In genomic region chr4:56958111-56958517, GRCh38 we compare ENCODE assay signal across 8 cellular contexts. TPM values are rescaled to one million over a fixed set of nuclear protein-coding genes. Genes with fewer than 3 reads are reported as not detected.
DNase-seq lines count a peak whose midpoint lies in the region; ATAC-seq, FAIRE-seq and TF ChIP-seq lines count a peak whose summit lies in the region.

No MANE protein-coding gene starts in this region.

- no peak for TF ChIP-seq POLR2A in HepG2 (IDR thresholded peaks at IDR 0.05; ENCODE audit: insufficient read depth in 1 of 2, low read depth in 2 of 2, low read length in 2 of 2)
- no peak for TF ChIP-seq POLR2A in transverse colon (IDR thresholded peaks at IDR 0.05)

- H2AFZ ChIP-seq in HepG2 (ENCODE audit: low read length) = no peak overlapping the region

- POLR2A ChIA-PET in MCF 10A (lab: Yijun Ruan, JAX) = interaction anchor here (0.6 to 3.3 kb wide), 7 partner anchors 16 to 200 kb away, joined by 3 to 26 read pairs (median 3); partner anchors contain the start of genes NOA1, POLR2B and REST
- POLR2A ChIA-PET in HepG2 (lab: Yijun Ruan, JAX) = interaction anchor here (0.6 to 0.8 kb wide), 2 partner anchors 12 to 20 kb away, joined by 3 to 4 read pairs; partner anchors contain the start of gene POLR2B
- POLR2A ChIA-PET in activated CD4-positive, alpha-beta T cell treated with anti-CD3 and anti-CD28 coated beads, Interleukin-2, amount 10 ng/mL, durations not matched to agents 7 days and 5 days (lab: Charles Lee) = no interaction called here

- peaks cover 9% of the 10 kb centered on the region for H3K4me1 Mint-ChIP-seq in MCF 10A (ENCODE audit: insufficient read depth, unreplicated experiment)
- H3K4me1 Mint-ChIP-seq in activated CD4-positive, alpha-beta T cell treated with anti-CD3 and anti-CD28 coated beads, Interleukin-2, amount 10 ng/mL, durations not matched to agents 7 days and 5 days = no peaks in the 10 kb centered on the region
- H3K4me1 Mint-ChIP-seq in stimulated activated naive CD8-positive, alpha-beta T cell treated with anti-CD3 and anti-CD28 coated beads, Interleukin-15, amount 100 ng/mL, for 72 hours = no peaks in the 10 kb centered on the region

- in situ Hi-C loops in HepG2 (cut with HindIII; ENCODE audit: extremely low pct_ligation_motif_present, low pct_unique_long_range_greater_than_20kb) = no loop called here
- in situ Hi-C loops in transverse colon (cut with MboI; ENCODE audit: low pct_ligation_motif_present in 1 of 4, low pct_unique_long_range_greater_than_20kb in 1 of 4, low sequenced_read_pairs in 3 of 4) = no loop called here

- no peak for FAIRE-seq in HepG2 (lab: Jason Lieb, UNC)

- BruUV-seq in MCF 10A (replicated peaks; lab: Mats Ljungman, UMichigan) (no TSS peak), HepG2 (replicated peaks; lab: Mats Ljungman, UMichigan) (no TSS peak)

- no peaks in the 10 kb centered on the region for H4K20me1 ChIP-seq in HepG2 (ENCODE audit: insufficient read depth, low read length)

- H3K79me2 ChIP-seq in HepG2 (ENCODE audit: insufficient read depth, low read length) = no peaks in the 10 kb centered on the region

- peak overlapping the region; percentile 50 for H3K27ac Mint-ChIP-seq in MCF 10A (ENCODE audit: low read depth, unreplicated experiment)
- no peak overlapping the region for H3K27ac Mint-ChIP-seq in activated CD4-positive, alpha-beta T cell treated with anti-CD3 and anti-CD28 coated beads, Interleukin-2, amount 10 ng/mL, durations not matched to agents 7 days and 5 days
- no peak overlapping the region for H3K27ac Mint-ChIP-seq in stimulated activated naive CD8-positive, alpha-beta T cell treated with anti-CD3 and anti-CD28 coated beads, Interleukin-15, amount 100 ng/mL, for 72 hours

- TF ChIP-seq EP300 in HepG2 (IDR thresholded peaks at IDR 0.05; ENCODE audit: low read depth in 2 of 2, low read length in 2 of 2) = no peak
- no peak for TF ChIP-seq EP300 in HepG2 (CRISPR knock-in tag; IDR thresholded peaks at IDR 0.05; ENCODE audit: borderline replicate concordance)
- no peak for TF ChIP-seq EP300 in transverse colon (IDR thresholded peaks at IDR 0.05; ENCODE audit: low read depth)

- intact Hi-C loops in MCF 10A (cut with micrococcal nuclease) = no loop called here
- intact Hi-C loops in HepG2 (cut with micrococcal nuclease; ENCODE audit: unreplicated experiment) = no loop called here
- intact Hi-C loops in transverse colon (cut with DNase I; ENCODE audit: low total_unique reads) = no loop called here

- H3K9me3 ChIP-seq in HepG2 (ENCODE audit: low read length) = no peaks in the 10 kb centered on the region
- H3K9me3 ChIP-seq in transverse colon = no peaks in the 10 kb centered on the region

- WGBS in HepG2 (ENCODE audit: low lambda C conversion rate) = 56% methylated on average over 7 of the region's 7 CpGs
- WGBS in transverse colon (ENCODE audit: low coverage in 1 of 2), 2 donors = 15 to 28% methylated on average over 7 of the region's 7 CpGs

- H3K27me3 Mint-ChIP-seq in MCF 10A (ENCODE audit: insufficient read depth, unreplicated experiment) = no peaks in the 10 kb centered on the region
- no peaks in the 10 kb centered on the region for H3K27me3 Mint-ChIP-seq in activated CD4-positive, alpha-beta T cell treated with anti-CD3 and anti-CD28 coated beads, Interleukin-2, amount 10 ng/mL, durations not matched to agents 7 days and 5 days
- H3K27me3 Mint-ChIP-seq in stimulated activated naive CD8-positive, alpha-beta T cell treated with anti-CD3 and anti-CD28 coated beads, Interleukin-15, amount 100 ng/mL, for 72 hours = no peaks in the 10 kb centered on the region

- peaks cover 18% of the 10 kb centered on the region for H3K36me3 Mint-ChIP-seq in MCF 10A (ENCODE audit: insufficient read depth, unreplicated experiment)
- H3K36me3 Mint-ChIP-seq in activated CD4-positive, alpha-beta T cell treated with anti-CD3 and anti-CD28 coated beads, Interleukin-2, amount 10 ng/mL, durations not matched to agents 7 days and 5 days (ENCODE audit: low read depth) = peaks cover 11% of the 10 kb centered on the region

- peak; percentile 45 for ATAC-seq in HepG2
- ATAC-seq in activated CD4-positive, CD25-positive, alpha-beta regulatory T cell treated with anti-CD3 and anti-CD28 coated beads, Interleukin-2, amount 50 U/mL, for 24 hours = no peak
- ATAC-seq in stimulated activated naive CD8-positive, alpha-beta T cell treated with anti-CD3 and anti-CD28 coated beads, Interleukin-15, amount 100 ng/mL, for 72 hours = no peak

- DNase-seq in AG10803 (ENCODE audit: low read depth) (peak; percentile 97), NCI-H1694 treated with DMSO at 0.1 percent for 48 hours (lab: John Stamatoyannopoulos, UW) (peak; percentile 27), MCF 10A (ENCODE audit: unreplicated experiment) (peak; percentile 93), HepG2 (ENCODE audit: low spot score) (no peak), transverse colon (peak; percentile 68)
- no peak for DNase-seq in activated CD4-positive, alpha-beta T cell treated with anti-CD3 and anti-CD28 coated beads, Interleukin-2, amount 10 ng/mL, durations not matched to agents 7 days and 5 days
- no peak for DNase-seq in stimulated activated naive CD8-positive, alpha-beta T cell treated with anti-CD3 and anti-CD28 coated beads, Interleukin-15, amount 100 ng/mL, for 72 hours

- H3K9ac ChIP-seq in HepG2 (ENCODE audit: insufficient read depth, low read depth, low read length) = no peak overlapping the region

- TF ChIP-seq RAD21 in HepG2 (CRISPR knock-in tag; IDR thresholded peaks at IDR 0.05) = no peak

- H3K27me3 ChIP-seq in HepG2 (ENCODE audit: control insufficient read depth in 1 of 2, insufficient read depth in 2 of 2, low read length in 2 of 2) (no peaks in the 10 kb centered on the region), transverse colon (no peaks in the 10 kb centered on the region)

- H3K9me3 Mint-ChIP-seq in MCF 10A (ENCODE audit: unreplicated experiment) = no peaks in the 10 kb centered on the region
- H3K9me3 Mint-ChIP-seq in activated CD4-positive, alpha-beta T cell treated with anti-CD3 and anti-CD28 coated beads, Interleukin-2, amount 10 ng/mL, durations not matched to agents 7 days and 5 days = no peaks in the 10 kb centered on the region
- H3K9me3 Mint-ChIP-seq in stimulated activated naive CD8-positive, alpha-beta T cell treated with anti-CD3 and anti-CD28 coated beads, Interleukin-15, amount 100 ng/mL, for 72 hours = no peaks in the 10 kb centered on the region

- peak overlapping the region; percentile 25 for H3K4me3 ChIP-seq in AG10803 (ENCODE audit: low read length)
- H3K4me3 ChIP-seq in HepG2 (replicated peaks in 1 of 3; ENCODE audit: insufficient read depth in 1 of 3, low read depth in 2 of 3, low read length in 3 of 3) = no peak overlapping the region
- H3K4me3 ChIP-seq in transverse colon = no peak overlapping the region

- peak overlapping the region; percentile 36 for H3K4me3 Mint-ChIP-seq in MCF 10A (ENCODE audit: unreplicated experiment)
- no peak overlapping the region for H3K4me3 Mint-ChIP-seq in activated CD4-positive, alpha-beta T cell treated with anti-CD3 and anti-CD28 coated beads, Interleukin-2, amount 10 ng/mL, durations not matched to agents 7 days and 5 days
- H3K4me3 Mint-ChIP-seq in stimulated activated naive CD8-positive, alpha-beta T cell treated with anti-CD3 and anti-CD28 coated beads, Interleukin-15, amount 100 ng/mL, for 72 hours = no peak overlapping the region

- H3K27ac ChIP-seq in HepG2 (ENCODE audit: extremely low read length, insufficient read depth, low read length) (no peak overlapping the region), transverse colon (peak overlapping the region; percentile 24 to 67 (median 34))

- TF ChIP-seq CTCF in AG10803 (conservative IDR thresholded peaks at IDR 0.05; ENCODE audit: low read length) = no peak
- TF ChIP-seq CTCF in MCF 10A (IDR thresholded peaks at IDR 0.05; ENCODE audit: unreplicated experiment) = no peak
- TF ChIP-seq CTCF in HepG2 (CRISPR knock-in tag; IDR thresholded peaks at IDR 0.05) = no peak
- TF ChIP-seq CTCF in transverse colon (IDR thresholded peaks at IDR 0.05) = no peak

- CTCF ChIA-PET in MCF 10A (lab: Yijun Ruan, JAX) = interaction anchor here (1.3 kb wide), 1 partner anchor 19 kb away, joined by 4 read pairs; the partner anchor contains the start of gene NOA1
- CTCF ChIA-PET in HepG2 (lab: Yijun Ruan, JAX; ENCODE audit: low intra/inter-chr PET ratio, low total read pairs) = no interaction called here
- CTCF ChIA-PET in activated CD4-positive, alpha-beta T cell treated with anti-CD3 and anti-CD28 coated beads, Interleukin-2, amount 10 ng/mL, durations not matched to agents 7 days and 5 days (lab: Charles Lee) = no interaction called here

- H3K4me2 ChIP-seq in HepG2 (ENCODE audit: low read depth, low read length) = peak overlapping the region; percentile 26; the same call in 1 of the 2 replicates

- H3K4me1 ChIP-seq in HepG2 (ENCODE audit: insufficient read depth, low read length) (peaks cover 22% of the 10 kb centered on the region), transverse colon (peaks cover 7 to 18% (median 10%) of the 10 kb centered on the region in 4 donors)

- H3K36me3 ChIP-seq in HepG2 (replicated peaks in 1 of 2; ENCODE audit: control insufficient read depth in 1 of 2, insufficient read depth in 2 of 2, low read length in 2 of 2) (no peaks in the 10 kb centered on the region; a peak in 1 of 5 replicates), transverse colon (peaks cover 0 to 2% (median 0%) of the 10 kb centered on the region in 4 donors)

RNA-seq across cellular contexts. Expression of gene NOA1, which starts 19.3 kb away (rescaled TPM):
- total RNA-seq in MCF 10A (2022) (17.1 and 23.2 TPM in 2 replicates), HepG2 (2016; rRNA removed; fragmentation: Illumina TruSeq; extraction: Trizol) (17.3 and 17.9 TPM in 2 replicates), transverse colon (10 to 100 TPM; 32.5 to 75.4 (median 39.6) TPM)
- total RNA-seq in HepG2 (2016; cell fraction: cytosol; rRNA removed; fragmentation: Illumina TruSeq; extraction: Trizol; ENCODE audit: low read depth) = 6.2 and 6.5 TPM in 2 replicates
- 16.6 and 19.0 TPM in 2 replicates for total RNA-seq in HepG2 (2016; cell fraction: insoluble cytoplasmic fraction; rRNA removed; fragmentation: Illumina TruSeq; extraction: Trizol)
- 15.0 and 16.7 TPM in 2 replicates for total RNA-seq in HepG2 (2016; cell fraction: membrane; rRNA removed; fragmentation: Illumina TruSeq; extraction: Trizol)
- 10.8 and 13.0 TPM in 2 replicates for total RNA-seq in HepG2 (2016; cell fraction: nucleus; rRNA removed; fragmentation: Illumina TruSeq; extraction: Trizol)
- polyA plus RNA-seq in HepG2 (2011; rRNA removed) = 16.8 and 19.0 TPM in 2 replicates
- polyA plus RNA-seq in HepG2 (2011; cell fraction: cytosol; rRNA removed) = 15.0 and 18.8 TPM in 2 replicates
- 10.9 and 13.5 TPM in 2 replicates for polyA plus RNA-seq in HepG2 (2011; cell fraction: nucleus; rRNA removed)
- 17.0 and 17.3 TPM in 2 replicates for polyA plus RNA-seq in HepG2 (2012)
- polyA plus RNA-seq in HepG2 (2016; cell fraction: cytosol; fragmentation: Illumina TruSeq; extraction: Trizol; ENCODE audit: low read depth) = 5.1 and 5.7 TPM in 2 replicates
- polyA plus RNA-seq in HepG2 (2016; cell fraction: insoluble cytoplasmic fraction; fragmentation: Illumina TruSeq; extraction: Trizol; ENCODE audit: low read depth) = 16.4 and 16.8 TPM in 2 replicates
- polyA plus RNA-seq in HepG2 (2016; cell fraction: membrane; fragmentation: Illumina TruSeq; extraction: Trizol; ENCODE audit: low read depth) = 10.3 and 12.9 TPM in 2 replicates
- 12.3 and 12.6 TPM in 2 replicates for polyA plus RNA-seq in HepG2 (2016; cell fraction: nucleus; fragmentation: Illumina TruSeq; extraction: Trizol; ENCODE audit: insufficient read depth, low read depth)
- 10.2 and 23.1 TPM in 2 replicates for polyA minus RNA-seq in HepG2 (2011; rRNA and poly(A)+ RNA removed; ENCODE audit: low replicate concordance)
- polyA minus RNA-seq in HepG2 (2011; cell fraction: cytosol; rRNA and poly(A)+ RNA removed) = 13.4 and 16.5 TPM in 2 replicates
- polyA minus RNA-seq in HepG2 (2011; cell fraction: nucleus; rRNA and poly(A)+ RNA removed) = 8.9 and 10.9 TPM in 2 replicates
- 10 to 100 TPM; 21.7 to 24.7 TPM for total RNA-seq in activated CD4-positive, alpha-beta T cell treated with anti-CD3 and anti-CD28 coated beads, Interleukin-2, amount 10 ng/mL, durations not matched to agents 7 days and 5 days

RNA-seq across cellular contexts. Expression of gene POLR2B, which starts 20.6 kb away (rescaled TPM):
- total RNA-seq in MCF 10A (2022) (101 and 126 TPM in 2 replicates), HepG2 (2016; rRNA removed; fragmentation: Illumina TruSeq; extraction: Trizol) (116 and 173 TPM in 2 replicates), transverse colon (10 to 100 TPM; 39.8 to 74.8 (median 53.4) TPM)
- total RNA-seq in HepG2 (2016; cell fraction: cytosol; rRNA removed; fragmentation: Illumina TruSeq; extraction: Trizol; ENCODE audit: low read depth) = 5.7 and 7.8 TPM in 2 replicates
- total RNA-seq in HepG2 (2016; cell fraction: insoluble cytoplasmic fraction; rRNA removed; fragmentation: Illumina TruSeq; extraction: Trizol) = 121 and 171 TPM in 2 replicates
- 17.6 and 18.4 TPM in 2 replicates for total RNA-seq in HepG2 (2016; cell fraction: membrane; rRNA removed; fragmentation: Illumina TruSeq; extraction: Trizol)
- total RNA-seq in HepG2 (2016; cell fraction: nucleus; rRNA removed; fragmentation: Illumina TruSeq; extraction: Trizol) = 86.8 and 93.4 TPM in 2 replicates
- polyA plus RNA-seq in HepG2 (2011; rRNA removed) = 58.8 and 70.6 TPM in 2 replicates
- polyA plus RNA-seq in HepG2 (2011; cell fraction: cytosol; rRNA removed) = 25.1 and 35.1 TPM in 2 replicates
- 72.0 and 99.9 TPM in 2 replicates for polyA plus RNA-seq in HepG2 (2011; cell fraction: nucleus; rRNA removed)
- 51.0 and 61.5 TPM in 2 replicates for polyA plus RNA-seq in HepG2 (2012)
- 1.6 and 1.7 TPM in 2 replicates for polyA plus RNA-seq in HepG2 (2016; cell fraction: cytosol; fragmentation: Illumina TruSeq; extraction: Trizol; ENCODE audit: low read depth)
- polyA plus RNA-seq in HepG2 (2016; cell fraction: insoluble cytoplasmic fraction; fragmentation: Illumina TruSeq; extraction: Trizol; ENCODE audit: low read depth) = 102 and 112 TPM in 2 replicates
- 4.2 and 5.0 TPM in 2 replicates for polyA plus RNA-seq in HepG2 (2016; cell fraction: membrane; fragmentation: Illumina TruSeq; extraction: Trizol; ENCODE audit: low read depth)
- polyA plus RNA-seq in HepG2 (2016; cell fraction: nucleus; fragmentation: Illumina TruSeq; extraction: Trizol; ENCODE audit: insufficient read depth, low read depth) = 114 and 116 TPM in 2 replicates
- polyA minus RNA-seq in HepG2 (2011; rRNA and poly(A)+ RNA removed; ENCODE audit: low replicate concordance) = 35.9 and 41.1 TPM in 2 replicates
- polyA minus RNA-seq in HepG2 (2011; cell fraction: cytosol; rRNA and poly(A)+ RNA removed) = 34.6 and 36.8 TPM in 2 replicates
- 84.8 and 90.8 TPM in 2 replicates for polyA minus RNA-seq in HepG2 (2011; cell fraction: nucleus; rRNA and poly(A)+ RNA removed)
- 100 to 1,000 TPM; 113 to 117 TPM for total RNA-seq in activated CD4-positive, alpha-beta T cell treated with anti-CD3 and anti-CD28 coated beads, Interleukin-2, amount 10 ng/mL, durations not matched to agents 7 days and 5 days

RNA-seq across cellular contexts. Expression of gene REST, which starts 50.4 kb away (rescaled TPM):
- total RNA-seq in MCF 10A (2022) = 50.5 and 51.6 TPM in 2 replicates
- 22.4 and 30.4 TPM in 2 replicates for total RNA-seq in HepG2 (2016; rRNA removed; fragmentation: Illumina TruSeq; extraction: Trizol)
- total RNA-seq in HepG2 (2016; cell fraction: cytosol; rRNA removed; fragmentation: Illumina TruSeq; extraction: Trizol; ENCODE audit: low read depth) = 1.3 and 2.2 TPM in 2 replicates
- 21.3 and 29.2 TPM in 2 replicates for total RNA-seq in HepG2 (2016; cell fraction: insoluble cytoplasmic fraction; rRNA removed; fragmentation: Illumina TruSeq; extraction: Trizol)
- total RNA-seq in HepG2 (2016; cell fraction: membrane; rRNA removed; fragmentation: Illumina TruSeq; extraction: Trizol) = 7.4 TPM in 2 replicates
- 26.3 and 27.1 TPM in 2 replicates for total RNA-seq in HepG2 (2016; cell fraction: nucleus; rRNA removed; fragmentation: Illumina TruSeq; extraction: Trizol)
- 9.4 and 12.7 TPM in 2 replicates for polyA plus RNA-seq in HepG2 (2011; rRNA removed)
- polyA plus RNA-seq in HepG2 (2011; cell fraction: cytosol; rRNA removed) = 4.1 and 6.6 TPM in 2 replicates
- polyA plus RNA-seq in HepG2 (2011; cell fraction: nucleus; rRNA removed) = 7.0 and 8.7 TPM in 2 replicates
- 6.7 and 7.0 TPM in 2 replicates for polyA plus RNA-seq in HepG2 (2012)
- 0.28 and 0.45 TPM in 2 replicates for polyA plus RNA-seq in HepG2 (2016; cell fraction: cytosol; fragmentation: Illumina TruSeq; extraction: Trizol; ENCODE audit: low read depth)
- 15.0 and 16.0 TPM in 2 replicates for polyA plus RNA-seq in HepG2 (2016; cell fraction: insoluble cytoplasmic fraction; fragmentation: Illumina TruSeq; extraction: Trizol; ENCODE audit: low read depth)
- polyA plus RNA-seq in HepG2 (2016; cell fraction: membrane; fragmentation: Illumina TruSeq; extraction: Trizol; ENCODE audit: low read depth) = 1.6 and 2.1 TPM in 2 replicates
- 13.9 and 14.9 TPM in 2 replicates for polyA plus RNA-seq in HepG2 (2016; cell fraction: nucleus; fragmentation: Illumina TruSeq; extraction: Trizol; ENCODE audit: insufficient read depth, low read depth)
- 40.5 and 55.7 TPM in 2 replicates for polyA minus RNA-seq in HepG2 (2011; rRNA and poly(A)+ RNA removed; ENCODE audit: low replicate concordance)
- polyA minus RNA-seq in HepG2 (2011; cell fraction: cytosol; rRNA and poly(A)+ RNA removed) = 19.3 and 26.7 TPM in 2 replicates
- polyA minus RNA-seq in HepG2 (2011; cell fraction: nucleus; rRNA and poly(A)+ RNA removed) = 40.7 and 46.9 TPM in 2 replicates
- total RNA-seq in transverse colon = 10 to 100 TPM; 18.7 to 47.8 (median 27.1) TPM
- total RNA-seq in activated CD4-positive, alpha-beta T cell treated with anti-CD3 and anti-CD28 coated beads, Interleukin-2, amount 10 ng/mL, durations not matched to agents 7 days and 5 days = 10 to 100 TPM; 54.1 to 54.7 TPM

Comparison
In these comparisons a context has a peak if more than half of its experiments do, and no peak if none do; other contexts are left out.
1. DNase-seq: peak in AG10803 (single experiment), NCI-H1694 treated with DMSO at 0.1 percent for 48 hours (single experiment), MCF 10A (single experiment) and transverse colon (single experiment); none in HepG2 (single experiment), activated CD4-positive, alpha-beta T cell treated with anti-CD3 and anti-CD28 coated beads, Interleukin-2, amount 10 ng/mL, durations not matched to agents 7 days and 5 days (single experiment) and stimulated activated naive CD8-positive, alpha-beta T cell treated with anti-CD3 and anti-CD28 coated beads, Interleukin-15, amount 100 ng/mL, for 72 hours (0 of 2).